Comparison of ENCODE assay signal across 36 cellular contexts in genomic region chr21:20396798-20397197, GRCh38.
"Had no signal": no experiment of that assay in that cellular context is flagged by ENCODE, and none has a peak within 500 bp of the region (broad histone marks: within the 10 kb centered on the region; RNA-seq: fewer than 3 reads in every experiment).

No MANE protein-coding gene starts in this region.

- H3K27ac ChIP-seq: ascending aorta, cardiac muscle cell, WERI-Rb-1 had no signal

- H3K36me3 Mint-ChIP-seq: activated CD8-positive, alpha-beta memory T cell treated with anti-CD3 and anti-CD28 coated beads, Interleukin-2, amount 10 ng/mL, durations not matched to agents 7 days and 5 days; activated naive CD4-positive, alpha-beta T cell treated with anti-CD3 and anti-CD28 coated beads, Interleukin-2, amount 10 ng/mL, durations not matched to agents 7 days and 5 days; activated naive CD4-positive, alpha-beta T cell treated with anti-CD3 and anti-CD28 coated beads, Interleukin-2, amount 50 U/mL, for 24 hours; activated naive CD8-positive, alpha-beta T cell; activated naive CD8-positive, alpha-beta T cell treated with anti-CD3 and anti-CD28 coated beads, Interleukin-2, amount 10 ng/mL, durations not matched to agents 7 days and 5 days; brain; WTC11 had no signal

- H3K4me1 Mint-ChIP-seq: activated CD4-positive, alpha-beta memory T cell treated with anti-CD3 and anti-CD28 coated beads, Interleukin-2, amount 10 ng/mL, durations not matched to agents 7 days and 5 days; activated CD4-positive, alpha-beta T cell treated with anti-CD3 and anti-CD28 coated beads for 36 hours; activated CD4-positive, alpha-beta T cell treated with anti-CD3 and anti-CD28 coated beads, Interleukin-2, amount 10 ng/mL, durations not matched to agents 7 days and 5 days; activated CD8-positive, alpha-beta memory T cell treated with anti-CD3 and anti-CD28 coated beads, Interleukin-2, amount 10 ng/mL, durations not matched to agents 7 days and 5 days; activated naive CD4-positive, alpha-beta T cell treated with anti-CD3 and anti-CD28 coated beads, Interleukin-2, amount 10 ng/mL, durations not matched to agents 7 days and 5 days; activated naive CD4-positive, alpha-beta T cell treated with anti-CD3 and anti-CD28 coated beads, Interleukin-2, amount 50 U/mL, for 24 hours; activated naive CD8-positive, alpha-beta T cell treated with anti-CD3 and anti-CD28 coated beads, Interleukin-2, amount 10 ng/mL, durations not matched to agents 7 days and 5 days; activated naive CD8-positive, alpha-beta T cell treated with anti-CD3 and anti-CD28 coated beads, Interleukin-2, amount 50 U/mL, for 24 hours; central memory CD8-positive, alpha-beta T cell; WTC11 had no signal

- H3K9me3 ChIP-seq: ascending aorta had no signal

- H3K4me3 ChIP-seq: ascending aorta, cardiac muscle cell had no signal

- H3K4me3 Mint-ChIP-seq: activated CD4-positive, alpha-beta memory T cell treated with anti-CD3 and anti-CD28 coated beads, Interleukin-2, amount 10 ng/mL, durations not matched to agents 7 days and 5 days; activated CD4-positive, alpha-beta T cell treated with anti-CD3 and anti-CD28 coated beads for 36 hours; activated CD4-positive, alpha-beta T cell treated with anti-CD3 and anti-CD28 coated beads, Interleukin-2, amount 10 ng/mL, durations not matched to agents 7 days and 5 days; activated CD8-positive, alpha-beta memory T cell treated with anti-CD3 and anti-CD28 coated beads, Interleukin-2, amount 10 ng/mL, durations not matched to agents 7 days and 5 days; activated CD8-positive, alpha-beta T cell treated with anti-CD3 and anti-CD28 coated beads, Interleukin-2, amount 10 ng/mL, durations not matched to agents 7 days and 5 days; activated naive CD4-positive, alpha-beta T cell treated with anti-CD3 and anti-CD28 coated beads, Interleukin-2, amount 10 ng/mL, durations not matched to agents 7 days and 5 days; activated naive CD4-positive, alpha-beta T cell treated with anti-CD3 and anti-CD28 coated beads, Interleukin-2, amount 50 U/mL, for 24 hours; activated naive CD8-positive, alpha-beta T cell; activated naive CD8-positive, alpha-beta T cell treated with anti-CD3 and anti-CD28 coated beads, Interleukin-2, amount 10 ng/mL, durations not matched to agents 7 days and 5 days; activated naive CD8-positive, alpha-beta T cell treated with anti-CD3 and anti-CD28 coated beads, Interleukin-2, amount 50 U/mL, for 24 hours; activated T-cell treated with anti-CD3 and anti-CD28 coated beads, Interleukin-2, amount 50 U/mL, for 4 hours; brain; central memory CD8-positive, alpha-beta T cell; T-helper 1 cell treated with Interleukin-12 subunit alpha and Interleukin-12 subunit beta and Interleukin-4 antibody, amounts not matched to agents 30 μg/mL and 1 μg/mL, for 36 hours; T-helper 2 cell treated with Interferon-gamma antibody and Interleukin-4, amounts not matched to agents 5 μg/mL and 100 μg/mL, for 36 hours; WTC11 had no signal

- H3K27me3 ChIP-seq: ascending aorta, cardiac muscle cell had no signal

- DNase-seq: activated CD4-positive, alpha-beta memory T cell treated with anti-CD3 and anti-CD28 coated beads, Interleukin-2, amount 10 ng/mL, durations not matched to agents 7 days and 5 days; activated CD4-positive, alpha-beta T cell treated with anti-CD3 and anti-CD28 coated beads for 1 hour; activated CD4-positive, alpha-beta T cell treated with anti-CD3 and anti-CD28 coated beads for 36 hours; activated CD4-positive, alpha-beta T cell treated with anti-CD3 and anti-CD28 coated beads for 48 hours; activated CD4-positive, alpha-beta T cell treated with anti-CD3 and anti-CD28 coated beads, Interleukin-2, amount 10 ng/mL, durations not matched to agents 7 days and 5 days; activated CD4-positive, alpha-beta T cell treated with anti-CD3 and anti-CD28 coated beads, Interleukin-2, amount 50 U/mL, for 48 hours; activated CD4-positive, CD25-positive, alpha-beta regulatory T cell; activated CD8-positive, alpha-beta memory T cell treated with anti-CD3 and anti-CD28 coated beads for 24 hours; activated CD8-positive, alpha-beta memory T cell treated with anti-CD3 and anti-CD28 coated beads, Interleukin-2, amount 10 ng/mL, durations not matched to agents 7 days and 5 days; activated CD8-positive, alpha-beta memory T cell treated with anti-CD3 and anti-CD28 coated beads, Interleukin-2, amount 50 U/mL, for 48 hours; activated CD8-positive, alpha-beta T cell treated with anti-CD3 and anti-CD28 coated beads, Interleukin-2, amount 10 ng/mL, durations not matched to agents 7 days and 5 days; activated effector memory CD4-positive, alpha-beta T cell treated with Interleukin-2 at 50 U/mL for 16 hours; activated gamma-delta T cell; activated naive CD4-positive, alpha-beta T cell treated with anti-CD3 and anti-CD28 coated beads, Interleukin-2, amount 10 ng/mL, durations not matched to agents 7 days and 5 days; activated naive CD4-positive, alpha-beta T cell treated with Interleukin-2 at 50 U/mL for 16 hours; activated naive CD8-positive, alpha-beta T cell treated with anti-CD3 and anti-CD28 coated beads, Interleukin-2, amount 10 ng/mL, durations not matched to agents 7 days and 5 days; activated naive CD8-positive, alpha-beta T cell treated with anti-CD3 and anti-CD28 coated beads, Interleukin-2, amount 50 U/mL, for 24 hours; activated T-cell treated with anti-CD3 and anti-CD28 coated beads, Interleukin-2, amount 50 U/mL, for 1 hour; activated T-cell treated with anti-CD3 and anti-CD28 coated beads, Interleukin-2, amount 50 U/mL, for 4 hours; amygdala; anterior cingulate cortex; caudate nucleus; T-helper 1 cell; T-helper 9 cell; WERI-Rb-1 had no signal

- H3K27me3 Mint-ChIP-seq: activated CD4-positive, alpha-beta memory T cell treated with anti-CD3 and anti-CD28 coated beads, Interleukin-2, amount 10 ng/mL, durations not matched to agents 7 days and 5 days; activated CD4-positive, alpha-beta T cell treated with anti-CD3 and anti-CD28 coated beads for 36 hours; activated CD4-positive, alpha-beta T cell treated with anti-CD3 and anti-CD28 coated beads, Interleukin-2, amount 10 ng/mL, durations not matched to agents 7 days and 5 days; activated CD8-positive, alpha-beta memory T cell treated with anti-CD3 and anti-CD28 coated beads, Interleukin-2, amount 10 ng/mL, durations not matched to agents 7 days and 5 days; activated naive CD4-positive, alpha-beta T cell treated with anti-CD3 and anti-CD28 coated beads, Interleukin-2, amount 10 ng/mL, durations not matched to agents 7 days and 5 days; activated naive CD4-positive, alpha-beta T cell treated with anti-CD3 and anti-CD28 coated beads, Interleukin-2, amount 50 U/mL, for 24 hours; activated naive CD8-positive, alpha-beta T cell; activated naive CD8-positive, alpha-beta T cell treated with anti-CD3 and anti-CD28 coated beads, Interleukin-2, amount 10 ng/mL, durations not matched to agents 7 days and 5 days; activated naive CD8-positive, alpha-beta T cell treated with anti-CD3 and anti-CD28 coated beads, Interleukin-2, amount 50 U/mL, for 24 hours; brain; central memory CD8-positive, alpha-beta T cell had no signal

- H3K9me3 Mint-ChIP-seq: WTC11 had no signal

- H3K27ac Mint-ChIP-seq: activated CD4-positive, alpha-beta memory T cell treated with anti-CD3 and anti-CD28 coated beads, Interleukin-2, amount 10 ng/mL, durations not matched to agents 7 days and 5 days; activated CD4-positive, alpha-beta T cell treated with anti-CD3 and anti-CD28 coated beads for 36 hours; activated CD4-positive, alpha-beta T cell treated with anti-CD3 and anti-CD28 coated beads, Interleukin-2, amount 10 ng/mL, durations not matched to agents 7 days and 5 days; activated CD8-positive, alpha-beta memory T cell treated with anti-CD3 and anti-CD28 coated beads, Interleukin-2, amount 10 ng/mL, durations not matched to agents 7 days and 5 days; activated CD8-positive, alpha-beta T cell treated with anti-CD3 and anti-CD28 coated beads, Interleukin-2, amount 10 ng/mL, durations not matched to agents 7 days and 5 days; activated naive CD4-positive, alpha-beta T cell treated with anti-CD3 and anti-CD28 coated beads, Interleukin-2, amount 10 ng/mL, durations not matched to agents 7 days and 5 days; activated naive CD4-positive, alpha-beta T cell treated with anti-CD3 and anti-CD28 coated beads, Interleukin-2, amount 50 U/mL, for 24 hours; activated naive CD8-positive, alpha-beta T cell; activated naive CD8-positive, alpha-beta T cell treated with anti-CD3 and anti-CD28 coated beads, Interleukin-2, amount 10 ng/mL, durations not matched to agents 7 days and 5 days; activated naive CD8-positive, alpha-beta T cell treated with anti-CD3 and anti-CD28 coated beads, Interleukin-2, amount 50 U/mL, for 24 hours; activated T-helper 2 cell treated with anti-CD3 and anti-CD28 coated beads, Interferon-gamma antibody, Interleukin-2, Interleukin-4, amounts not matched to agents 10 μg/mL and 5 μg/mL and 100 μg/mL, durations not matched to agents 14 hours and 24 hours and 36 hours; brain; T-helper 1 cell treated with Interleukin-12 subunit alpha and Interleukin-12 subunit beta and Interleukin-4 antibody, amounts not matched to agents 30 μg/mL and 1 μg/mL, for 36 hours; T-helper 2 cell treated with Interferon-gamma antibody and Interleukin-4, amounts not matched to agents 5 μg/mL and 100 μg/mL, for 36 hours; WTC11 had no signal

- ATAC-seq: activated CD4-positive, alpha-beta T cell treated with anti-CD3 and anti-CD28 coated beads for 36 hours; activated CD4-positive, CD25-positive, alpha-beta regulatory T cell treated with anti-CD3 and anti-CD28 coated beads, Interleukin-2, amount 50 U/mL, for 24 hours; activated CD8-positive, alpha-beta memory T cell treated with anti-CD3 and anti-CD28 coated beads, Interleukin-2, amount 10 ng/mL, durations not matched to agents 7 days and 5 days; activated CD8-positive, alpha-beta T cell treated with anti-CD3 and anti-CD28 coated beads, Interleukin-2, amount 10 ng/mL, durations not matched to agents 7 days and 5 days; activated naive CD8-positive, alpha-beta T cell treated with anti-CD3 and anti-CD28 coated beads, Interleukin-2, amount 50 U/mL, for 24 hours; activated T-cell treated with anti-CD3 and anti-CD28 coated beads, Interleukin-2, amount 50 U/mL, for 4 hours; WTC11 had no signal

- H3K36me3 ChIP-seq: ascending aorta, cardiac muscle cell, WERI-Rb-1 had no signal

- H3K4me1 ChIP-seq: ascending aorta had no signal
